Comparison of ENCODE assay signal across 19 cellular contexts in the genomic region with DNA sequence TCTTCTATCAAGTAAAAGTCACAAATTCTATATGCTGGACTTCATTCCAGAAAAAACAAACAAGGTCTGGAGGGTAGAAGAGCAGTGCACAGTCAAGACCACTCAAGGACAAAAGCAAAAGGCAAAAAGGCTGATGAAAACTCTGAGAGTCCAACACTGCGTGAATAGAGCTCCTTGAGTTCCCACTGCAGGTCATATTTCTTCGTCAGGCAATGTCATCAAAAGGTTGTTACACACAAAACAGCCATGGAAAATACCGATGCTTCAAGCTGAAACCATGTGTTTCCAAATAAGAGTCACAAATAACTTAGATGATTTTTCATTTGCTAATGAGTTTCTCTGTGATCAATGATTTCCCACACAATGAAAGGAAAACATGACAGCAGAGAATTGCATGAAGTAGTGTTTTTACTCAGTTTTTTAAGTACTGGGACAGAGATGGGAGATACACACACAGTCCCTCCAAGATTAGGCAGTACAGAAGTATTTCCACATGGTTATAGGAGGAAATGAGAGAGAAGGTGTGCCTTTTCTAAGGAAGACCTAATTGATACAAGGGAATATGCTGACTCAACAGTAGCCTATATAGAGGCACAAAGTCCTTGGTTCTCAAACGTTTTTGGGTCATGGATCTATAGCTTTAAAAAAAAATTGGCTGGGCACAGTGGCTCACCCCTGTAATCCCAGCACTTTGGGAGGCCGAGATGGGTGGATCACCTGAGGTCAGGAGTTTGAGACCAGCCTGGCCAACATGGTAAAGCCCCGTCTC.
DNase-seq lines count a peak whose midpoint lies in the region; ATAC-seq, FAIRE-seq and TF ChIP-seq lines count a peak whose summit lies in the region.
"Had no signal": no experiment of that assay in that cellular context is flagged by ENCODE, and none has a peak within 500 bp of the region (broad histone marks: within the 10 kb centered on the region; RNA-seq: fewer than 3 reads in every experiment).

No MANE protein-coding gene starts in this region.

- intact Hi-C loops in HepG2 (cut with micrococcal nuclease; ENCODE audit: unreplicated experiment) (no loop called here), right lobe of liver (cut with DNase I) (no loop called here), left lung (cut with DNase I) (no loop called here), thyroid gland (cut with DNase I) (no loop called here)

- peaks cover 2% of the 10 kb centered on the region for H3K79me2 ChIP-seq in HepG2 (ENCODE audit: insufficient read depth, low read length)

- H3K9me3 ChIP-seq in HepG2 (ENCODE audit: low read length) (no peaks in the 10 kb centered on the region), right lobe of liver (no peaks in the 10 kb centered on the region), left lung (no peaks in the 10 kb centered on the region), thyroid gland (no peaks in the 10 kb centered on the region)

- H3K4me1 ChIP-seq in HepG2 (ENCODE audit: insufficient read depth, low read length) (peaks cover 14% of the 10 kb centered on the region), right lobe of liver (peaks cover 0 to 7% (median 0%) of the 10 kb centered on the region in 4 donors), left lung (peaks cover 0 to 7% of the 10 kb centered on the region in 2 donors), thyroid gland (peaks cover 0 to 17% of the 10 kb centered on the region in 2 donors)

- H3K9ac ChIP-seq in HepG2 (ENCODE audit: insufficient read depth, low read depth, low read length): no peak overlapping the region
- H3K9ac ChIP-seq: GM23248 had no signal

- POLR2A ChIA-PET in HepG2 (lab: Yijun Ruan, JAX): no interaction called here

- H3K27me3 ChIP-seq in HepG2 (ENCODE audit: control insufficient read depth in 1 of 2, insufficient read depth in 2 of 2, low read length in 2 of 2) (no peaks in the 10 kb centered on the region), right lobe of liver (no peaks in the 10 kb centered on the region), left lung (no peaks in the 10 kb centered on the region), thyroid gland (no peaks in the 10 kb centered on the region)
- H3K27me3 ChIP-seq: brain microvascular endothelial cell, hepatocyte had no signal

- no peak overlapping the region for H2AFZ ChIP-seq in HepG2 (ENCODE audit: low read length)
- H2AFZ ChIP-seq: GM23248, hepatocyte had no signal

- TF ChIP-seq EP300 in HepG2 (IDR thresholded peaks at IDR 0.05; ENCODE audit: low read depth in 2 of 2, low read length in 2 of 2) (no peak), HepG2 (CRISPR knock-in tag; IDR thresholded peaks at IDR 0.05; ENCODE audit: borderline replicate concordance) (no peak)

- TF ChIP-seq POLR2A in HepG2 (IDR thresholded peaks at IDR 0.05; ENCODE audit: insufficient read depth in 1 of 2, low read depth in 2 of 2, low read length in 2 of 2) (no peak), right lobe of liver (IDR thresholded peaks at IDR 0.05) (no peak), thyroid gland (IDR thresholded peaks at IDR 0.05) (no peak)

- H3K36me3 ChIP-seq in HepG2 (replicated peaks in 1 of 2; ENCODE audit: control insufficient read depth in 1 of 2, insufficient read depth in 2 of 2, low read length in 2 of 2): no peaks in the 10 kb centered on the region; a peak in 1 of 5 replicates
- H3K36me3 ChIP-seq in right lobe of liver: no peaks in the 10 kb centered on the region
- H3K36me3 ChIP-seq in left lung: peaks cover 0 to 4% of the 10 kb centered on the region in 2 donors
- H3K36me3 ChIP-seq in thyroid gland: no peaks in the 10 kb centered on the region
- H3K36me3 ChIP-seq: brain microvascular endothelial cell had no signal

- H3K4me2 ChIP-seq in HepG2 (ENCODE audit: low read depth, low read length): no peak overlapping the region
- H3K4me2 ChIP-seq: hepatocyte had no signal

- peak; percentile 44 for FAIRE-seq in HepG2 (lab: Jason Lieb, UNC)
- FAIRE-seq: HTR-8/SVneo, islet of Langerhans had no signal

- BruUV-seq in HepG2 (replicated peaks; lab: Mats Ljungman, UMichigan): no TSS peak

- no peaks in the 10 kb centered on the region for H4K20me1 ChIP-seq in HepG2 (ENCODE audit: insufficient read depth, low read length)

- no peak; the same call in 2 of the 3 replicates for ATAC-seq in HepG2
- no peak for ATAC-seq in right lobe of liver
- peak; percentile 40 for ATAC-seq in left lung
- no peak for ATAC-seq in HG02759 (IDR thresholded peaks at IDR 0.05; ENCODE audit: unreplicated experiment)
- ATAC-seq in GM19467 (IDR thresholded peaks at IDR 0.05; ENCODE audit: unreplicated experiment): no peak
- ATAC-seq: PC-3 had no signal

- CTCF ChIA-PET in HepG2 (lab: Yijun Ruan, JAX; ENCODE audit: low intra/inter-chr PET ratio, low total read pairs): no interaction called here

- H3K27ac ChIP-seq in HepG2 (ENCODE audit: extremely low read length, insufficient read depth, low read length) (peak overlapping the region; percentile 1), right lobe of liver (no peak overlapping the region), left lung (no peak overlapping the region), thyroid gland (peak overlapping the region in 2 of 3 donors; percentile 26 to 33)
- H3K27ac ChIP-seq: 22Rv1, brain microvascular endothelial cell, GM23248, hepatocyte had no signal

- in situ Hi-C loops in HepG2 (cut with HindIII; ENCODE audit: extremely low pct_ligation_motif_present, low pct_unique_long_range_greater_than_20kb): no loop called here

- 83% methylated on average over 6 of the region's 6 CpGs for WGBS in HepG2 (ENCODE audit: low lambda C conversion rate)
- 59% methylated on average over 5 of the region's 6 CpGs for WGBS in right lobe of liver (ENCODE audit: insufficient coverage, low coverage, low lambda C conversion rate, missing lambda C conversion rate)
- 47 to 52% methylated on average over 6 of the region's 6 CpGs for WGBS in thyroid gland, 2 donors

- DNase-seq in NCI-H2107 treated with DMSO at 0.1 percent for 48 hours (lab: John Stamatoyannopoulos, UW; ENCODE audit: unreplicated experiment) (peak; percentile 34), NCI-H2107 (lab: John Stamatoyannopoulos, UW) (no peak), HepG2 (ENCODE audit: low spot score) (no peak), right lobe of liver (no peak), left lung (no peak), thyroid gland (no peak)
- DNase-seq: activated B cell treated with CpG ODN at 0.5 μM for 24 hours; activated naive CD8-positive, alpha-beta T cell treated with anti-CD3 and anti-CD28 coated beads, Interleukin-2, amount 10 ng/mL, durations not matched to agents 7 days and 5 days; brain microvascular endothelial cell; GM23248; mammary epithelial cell; PC-3; SIG-M5 had no signal

- no peak for TF ChIP-seq RAD21 in HepG2 (CRISPR knock-in tag; IDR thresholded peaks at IDR 0.05)

- TF ChIP-seq CTCF in HepG2 (CRISPR knock-in tag; IDR thresholded peaks at IDR 0.05): no peak
- TF ChIP-seq CTCF in right lobe of liver (IDR thresholded peaks at IDR 0.05): no peak
- no peak for TF ChIP-seq CTCF in left lung (IDR thresholded peaks at IDR 0.05)
- no peak for TF ChIP-seq CTCF in thyroid gland (IDR thresholded peaks at IDR 0.05)

- H3K4me3 ChIP-seq in HepG2 (replicated peaks in 1 of 3; ENCODE audit: insufficient read depth in 1 of 3, low read depth in 2 of 3, low read length in 3 of 3) (no peak overlapping the region), right lobe of liver (no peak overlapping the region), left lung (no peak overlapping the region), thyroid gland (replicated peaks in 1 of 3) (no peak overlapping the region)
- H3K4me3 ChIP-seq: GM23248, hepatocyte had no signal

TF ChIP-seq in HepG2, 621 proteins besides CTCF, POLR2A, EP300 and RAD21 (continues in another document):
- TF ChIP-seq ZBTB21 (CRISPR knock-in tag; IDR thresholded peaks at IDR 0.05) (no peak), ZNF382 (CRISPR knock-in tag; IDR thresholded peaks at IDR 0.05; ENCODE audit: borderline replicate concordance) (no peak), ZNF337 (CRISPR knock-in tag; IDR thresholded peaks at IDR 0.05; ENCODE audit: borderline replicate concordance, low read depth) (no peak), NBN (conservative IDR thresholded peaks at IDR 0.05) (no peak), MAFK (conservative IDR thresholded peaks at IDR 0.05 in 1 of 2, IDR thresholded peaks at IDR 0.05 in 1 of 2; ENCODE audit: low read length in 2 of 2) (peak; percentile 93), KLF11 (CRISPR knock-in tag; IDR thresholded peaks at IDR 0.05) (no peak), ZBTB20 (CRISPR knock-in tag; IDR thresholded peaks at IDR 0.05; ENCODE audit: borderline replicate concordance, low read depth) (no peak), ZNF615 (CRISPR knock-in tag; IDR thresholded peaks at IDR 0.05; ENCODE audit: borderline replicate concordance) (no peak)
- TF ChIP-seq, protein P1, sequence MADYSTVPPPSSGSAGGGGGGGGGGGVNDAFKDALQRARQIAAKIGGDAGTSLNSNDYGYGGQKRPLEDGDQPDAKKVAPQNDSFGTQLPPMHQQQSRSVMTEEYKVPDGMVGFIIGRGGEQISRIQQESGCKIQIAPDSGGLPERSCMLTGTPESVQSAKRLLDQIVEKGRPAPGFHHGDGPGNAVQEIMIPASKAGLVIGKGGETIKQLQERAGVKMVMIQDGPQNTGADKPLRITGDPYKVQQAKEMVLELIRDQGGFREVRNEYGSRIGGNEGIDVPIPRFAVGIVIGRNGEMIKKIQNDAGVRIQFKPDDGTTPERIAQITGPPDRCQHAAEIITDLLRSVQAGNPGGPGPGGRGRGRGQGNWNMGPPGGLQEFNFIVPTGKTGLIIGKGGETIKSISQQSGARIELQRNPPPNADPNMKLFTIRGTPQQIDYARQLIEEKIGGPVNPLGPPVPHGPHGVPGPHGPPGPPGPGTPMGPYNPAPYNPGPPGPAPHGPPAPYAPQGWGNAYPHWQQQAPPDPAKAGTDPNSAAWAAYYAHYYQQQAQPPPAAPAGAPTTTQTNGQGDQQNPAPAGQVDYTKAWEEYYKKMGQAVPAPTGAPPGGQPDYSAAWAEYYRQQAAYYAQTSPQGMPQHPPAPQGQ (CRISPR knock-in tag; IDR thresholded peaks at IDR 0.05; ENCODE audit: borderline replicate concordance): no peak

Comparison
In these comparisons a context has a peak if more than half of its experiments do, and no peak if none do; other contexts are left out.
1. H3K27ac ChIP-seq: peak in HepG2 (single experiment) and thyroid gland (2 of 3); none in right lobe of liver (0 of 3) and left lung (0 of 2).